In genomic region chr1:89068291-89068690, GRCh38 we compare ENCODE assay signal across 13 cellular contexts. TPM values are rescaled to one million over a fixed set of nuclear protein-coding genes. Genes with fewer than 3 reads are reported as not detected.
DNase-seq lines count a peak whose midpoint lies in the region; ATAC-seq and TF ChIP-seq lines count a peak whose summit lies in the region.
"Had no signal": no experiment of that assay in that cellular context is flagged by ENCODE, and none has a peak within 500 bp of the region (broad histone marks: within the 10 kb centered on the region; RNA-seq: fewer than 3 reads in every experiment).

No MANE protein-coding gene starts in this region.

- TF ChIP-seq CTCF in fibroblast of mammary gland (conservative IDR thresholded peaks at IDR 0.05; ENCODE audit: control insufficient read depth, insufficient read depth, low read depth, low read length) (no peak), thyroid gland (IDR thresholded peaks at IDR 0.05) (no peak)

- H3K4me3 Mint-ChIP-seq in activated naive CD4-positive, alpha-beta T cell treated with anti-CD3 and anti-CD28 coated beads, Interleukin-2, amount 50 U/mL, for 24 hours = no peak overlapping the region
- H3K4me3 Mint-ChIP-seq: neural crest cell had no signal

- H3K4me1 ChIP-seq in thyroid gland = peaks cover 16 to 24% of the 10 kb centered on the region in 2 donors

- ATAC-seq in GM18511 (IDR thresholded peaks at IDR 0.05; ENCODE audit: unreplicated experiment) = no peak
- ATAC-seq: left lung had no signal

- H3K27ac ChIP-seq in thyroid gland = peak overlapping the region in 1 of 3 donors; percentile 0
- H3K27ac ChIP-seq: left lung, WERI-Rb-1 had no signal

- H3K4me3 ChIP-seq in fibroblast of mammary gland (ENCODE audit: control insufficient read depth, low read depth, low read length) (no peak overlapping the region), thyroid gland (replicated peaks in 1 of 3) (no peak overlapping the region)
- H3K4me3 ChIP-seq: left lung had no signal

- peaks cover 10% of the 10 kb centered on the region for H3K36me3 Mint-ChIP-seq in activated naive CD4-positive, alpha-beta T cell treated with anti-CD3 and anti-CD28 coated beads, Interleukin-2, amount 50 U/mL, for 24 hours

- no peaks in the 10 kb centered on the region for H3K27me3 Mint-ChIP-seq in activated naive CD4-positive, alpha-beta T cell treated with anti-CD3 and anti-CD28 coated beads, Interleukin-2, amount 50 U/mL, for 24 hours

- no peak for TF ChIP-seq POLR2A in thyroid gland (IDR thresholded peaks at IDR 0.05)

- no peaks in the 10 kb centered on the region for H3K9me3 ChIP-seq in thyroid gland
- H3K9me3 ChIP-seq: left lung had no signal

- peaks cover 44% of the 10 kb centered on the region for H3K4me1 Mint-ChIP-seq in activated naive CD4-positive, alpha-beta T cell treated with anti-CD3 and anti-CD28 coated beads, Interleukin-2, amount 50 U/mL, for 24 hours

- no peaks in the 10 kb centered on the region for H3K27me3 ChIP-seq in thyroid gland
- H3K27me3 ChIP-seq: left lung had no signal

- DNase-seq in activated naive CD4-positive, alpha-beta T cell (lab: John Stamatoyannopoulos, UW) = no peak
- DNase-seq in RPMI7951 (ENCODE audit: low read depth) (peak; percentile 91), fibroblast of mammary gland (ENCODE audit: low read depth) (peak; percentile 79), thyroid gland (peak; percentile 52 to 75), NCI-H345 (lab: John Stamatoyannopoulos, UW) (no peak), SK-N-DZ (ENCODE audit: low spot score) (no peak)
- DNase-seq: C1 segment of cervical spinal cord, left lung, NCI-H510A treated with DMSO at 0.1 percent for 48 hours, WERI-Rb-1 had no signal

- H3K9me3 Mint-ChIP-seq in activated naive CD4-positive, alpha-beta T cell treated with anti-CD3 and anti-CD28 coated beads, Interleukin-2, amount 50 U/mL, for 24 hours = peaks cover 5% of the 10 kb centered on the region

- no peaks in the 10 kb centered on the region for H3K36me3 ChIP-seq in thyroid gland
- H3K36me3 ChIP-seq: left lung, WERI-Rb-1 had no signal

- H3K27ac Mint-ChIP-seq in activated naive CD4-positive, alpha-beta T cell treated with anti-CD3 and anti-CD28 coated beads, Interleukin-2, amount 50 U/mL, for 24 hours = peak overlapping the region; percentile 9

- intact Hi-C loops in thyroid gland (cut with DNase I) = no loop called here

RNA-seq across cellular contexts. Expression of gene GBP1, which starts 3.3 kb away (rescaled TPM):
- 58.0 and 66.7 TPM in 2 replicates for total RNA-seq in RPMI7951 (2014; rRNA removed; shearing (Covaris generic))
- total RNA-seq in thyroid gland = 10 to 100 TPM; 15.0 to 54.3 (median 22.9) TPM
- 0.15 TPM in 1 of 2 replicates, not detected in the other for polyA plus RNA-seq in SK-N-DZ (2014; cell fraction: cytosol; rRNA removed)
- not detected in 2 replicates for polyA plus RNA-seq in SK-N-DZ (2014; cell fraction: nucleus; rRNA removed)
- total RNA-seq: neural crest cell had no signal

RNA-seq across cellular contexts. Expression of gene GBP3, which starts 45.6 kb away (rescaled TPM):
- 61.8 and 75.8 TPM in 2 replicates for total RNA-seq in RPMI7951 (2014; rRNA removed; shearing (Covaris generic))
- total RNA-seq in thyroid gland = 10 to 100 TPM; 16.0 to 32.6 (median 21.2) TPM
- polyA plus RNA-seq in SK-N-DZ (2014; cell fraction: cytosol; rRNA removed) = not detected in 2 replicates
- not detected in 2 replicates for polyA plus RNA-seq in SK-N-DZ (2014; cell fraction: nucleus; rRNA removed)
- total RNA-seq: neural crest cell had no signal

RNA-seq across cellular contexts. Expression of gene GBP2, which starts 57.6 kb away (rescaled TPM):
- 28.6 and 37.1 TPM in 2 replicates for total RNA-seq in RPMI7951 (2014; rRNA removed; shearing (Covaris generic))
- total RNA-seq in thyroid gland = 10 to 100 TPM; 11.0 to 44.3 (median 17.2) TPM
- polyA plus RNA-seq in SK-N-DZ (2014; cell fraction: cytosol; rRNA removed) = 0.06 and 0.23 TPM in 2 replicates
- 0.27 TPM in 1 of 2 replicates, not detected in the other for polyA plus RNA-seq in SK-N-DZ (2014; cell fraction: nucleus; rRNA removed)
- total RNA-seq: neural crest cell had no signal

Comparison
In these comparisons a context has a peak if more than half of its experiments do, and no peak if none do; other contexts are left out.
1. DNase-seq: peak in RPMI7951 (single experiment), fibroblast of mammary gland (single experiment) and thyroid gland (2 of 2); none in activated naive CD4-positive, alpha-beta T cell (0 of 4), NCI-H345 (single experiment) and SK-N-DZ (single experiment).